ENCODE assay signal across 1 cellular context in the genomic region with DNA sequence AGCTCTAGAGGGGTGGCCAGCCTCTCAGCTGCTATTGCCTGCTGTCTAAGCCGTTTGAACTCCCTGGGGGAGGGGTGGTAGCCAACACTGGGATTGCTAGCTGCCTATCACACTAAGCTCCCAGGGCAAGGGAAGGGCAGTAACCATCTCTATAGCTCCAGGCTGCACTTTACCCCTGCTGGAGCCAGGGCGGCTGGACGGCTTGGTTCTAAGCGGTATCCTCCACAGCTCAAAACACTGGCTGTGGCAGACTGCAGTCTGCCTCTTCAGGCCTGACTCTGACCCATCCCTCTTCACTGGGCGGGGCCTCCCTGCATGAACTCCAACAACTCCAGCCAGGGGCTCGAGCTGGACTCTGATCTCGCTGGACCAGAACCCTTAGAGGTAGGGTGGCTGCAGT.
A peak's percentile ranks its signal among the peaks of the same experiment; 100 is the strongest.
TF ChIP-seq lines count a peak whose summit lies in the region.

No MANE protein-coding gene starts in this region.

TF ChIP-seq in HepG2, 621 proteins besides CTCF, POLR2A, EP300 and RAD21 (continued from another document):
- TF ChIP-seq NFKBIZ (CRISPR knock-in tag; IDR thresholded peaks at IDR 0.05) (no peak), HNF4A (CRISPR knock-in tag; IDR thresholded peaks at IDR 0.05) (peak; percentile 54)
